8 cellular contexts compared by ENCODE assay signal in genomic region chr3:99637381-99638111, GRCh38. TPM values are rescaled to one million over a fixed set of nuclear protein-coding genes. Genes with fewer than 3 reads are reported as not detected.
DNase-seq lines count a peak whose midpoint lies in the region; ATAC-seq and TF ChIP-seq lines count a peak whose summit lies in the region.

No MANE protein-coding gene starts in this region.

- DNase-seq in AG20443 (ENCODE audit: low spot score) (peak; percentile 39), M059J (ENCODE audit: low read depth) (peak; percentile 94), endodermal cell (peak; percentile 72), NCI-H2171 treated with DMSO at 0.1 percent for 48 hours (lab: John Stamatoyannopoulos, UW) (no peak)
- no peak for DNase-seq in stimulated activated naive B cell treated with anti-CD40 and anti-IgM and Interleukin-4, amounts not matched to agents 10 μg/mL and 1 μg/mL and 100 μg/mL, for 72 hours

- H3K4me1 ChIP-seq in endodermal cell (ENCODE audit: control insufficient read depth, insufficient read depth, low read length) (peaks cover 18% of the 10 kb centered on the region), muscle layer of colon (ENCODE audit: insufficient read depth, low read length) (peaks cover 6% of the 10 kb centered on the region)

- H3K4me1 Mint-ChIP-seq in endodermal cell, result peaks cover 48% of the 10 kb centered on the region
- peaks cover 11 to 15% of the 10 kb centered on the region in 2 donors for H3K4me1 Mint-ChIP-seq in stimulated activated naive B cell treated with anti-CD40 and anti-IgM and Interleukin-4, amounts not matched to agents 10 μg/mL and 1 μg/mL and 100 μg/mL, for 72 hours

- H3K27me3 ChIP-seq in endodermal cell (ENCODE audit: control insufficient read depth, insufficient read depth, low read length, poor library complexity, severe bottlenecking), result peaks cover 50% of the 10 kb centered on the region
- H3K27me3 ChIP-seq in muscle layer of colon (ENCODE audit: control insufficient read depth in 1 of 2, insufficient read depth in 2 of 2, low read length in 2 of 2), result no peaks in the 10 kb centered on the region

- peak overlapping the region; percentile 58 for H3K4me3 Mint-ChIP-seq in endodermal cell
- H3K4me3 Mint-ChIP-seq in stimulated activated naive B cell treated with anti-CD40 and anti-IgM and Interleukin-4, amounts not matched to agents 10 μg/mL and 1 μg/mL and 100 μg/mL, for 72 hours, result peak overlapping the region in 1 of 2 donors; percentile 0

- ATAC-seq in GM18907 (IDR thresholded peaks at IDR 0.05; ENCODE audit: unreplicated experiment) (no peak), GM19035 (IDR thresholded peaks at IDR 0.05; ENCODE audit: unreplicated experiment) (no peak)
- ATAC-seq in stimulated activated naive B cell treated with anti-CD40 and anti-IgM and Interleukin-4, amounts not matched to agents 10 μg/mL and 1 μg/mL and 100 μg/mL, for 72 hours (replicated peaks), result no peak

- WGBS in endodermal cell (ENCODE audit: insufficient coverage in 1 of 2, insufficient read length in 1 of 2), 2 experiments, result 1 to 2% methylated on average over 11 to 22 of the region's 22 CpGs

- peaks cover 61% of the 10 kb centered on the region for H3K27me3 Mint-ChIP-seq in endodermal cell (ENCODE audit: insufficient read depth)
- H3K27me3 Mint-ChIP-seq in stimulated activated naive B cell treated with anti-CD40 and anti-IgM and Interleukin-4, amounts not matched to agents 10 μg/mL and 1 μg/mL and 100 μg/mL, for 72 hours, result peaks cover 50 to 57% of the 10 kb centered on the region in 2 donors

- TF ChIP-seq CTCF in endodermal cell (conservative IDR thresholded peaks at IDR 0.05), result no peak

- H3K36me3 ChIP-seq in endodermal cell (ENCODE audit: control insufficient read depth, insufficient read depth, low read length) (no peaks in the 10 kb centered on the region), muscle layer of colon (ENCODE audit: insufficient read depth, low read length) (no peaks in the 10 kb centered on the region)

- H3K9ac ChIP-seq in endodermal cell (ENCODE audit: extremely low read depth, low read length, poor library complexity, severe bottlenecking) (peak overlapping the region; percentile 33), muscle layer of colon (ENCODE audit: low read length) (peak overlapping the region; percentile 70)

- no peaks in the 10 kb centered on the region for H3K9me3 Mint-ChIP-seq in endodermal cell
- peaks cover 0 to 2% of the 10 kb centered on the region in 2 donors for H3K9me3 Mint-ChIP-seq in stimulated activated naive B cell treated with anti-CD40 and anti-IgM and Interleukin-4, amounts not matched to agents 10 μg/mL and 1 μg/mL and 100 μg/mL, for 72 hours

- H3K27ac Mint-ChIP-seq in endodermal cell, result peak overlapping the region; percentile 10
- no peak overlapping the region for H3K27ac Mint-ChIP-seq in stimulated activated naive B cell treated with anti-CD40 and anti-IgM and Interleukin-4, amounts not matched to agents 10 μg/mL and 1 μg/mL and 100 μg/mL, for 72 hours

- H3K4me3 ChIP-seq in endodermal cell (ENCODE audit: low read length) (peak overlapping the region; percentile 80), muscle layer of colon (ENCODE audit: low read depth in 1 of 2, low read length in 2 of 2) (peak overlapping the region; percentile 70 to 84)

- H3K9me3 ChIP-seq in endodermal cell (ENCODE audit: control insufficient read depth, low read length) (no peaks in the 10 kb centered on the region), muscle layer of colon (ENCODE audit: low read length) (no peaks in the 10 kb centered on the region)

- H3K36me3 Mint-ChIP-seq in endodermal cell (ENCODE audit: low read depth), result no peaks in the 10 kb centered on the region
- H3K36me3 Mint-ChIP-seq in stimulated activated naive B cell treated with anti-CD40 and anti-IgM and Interleukin-4, amounts not matched to agents 10 μg/mL and 1 μg/mL and 100 μg/mL, for 72 hours, result no peaks in the 10 kb centered on the region

- H3K27ac ChIP-seq in endodermal cell (ENCODE audit: low read depth, low read length) (no peak overlapping the region), muscle layer of colon (ENCODE audit: low read depth, low read length) (peak overlapping the region; percentile 92)

RNA-seq across cellular contexts. Expression of gene COL8A1, which starts 0.8 kb away (rescaled TPM):
- 225 and 349 TPM in 2 replicates for total RNA-seq in M059J (2014; rRNA removed; shearing (Covaris generic))
- 1 to 10 TPM; 3.5 to 3.9 TPM for total RNA-seq in endodermal cell
- polyA plus RNA-seq in endodermal cell (2013, experiment 1 of 2), result 5.5 TPM
- 6.3 TPM for polyA plus RNA-seq in endodermal cell (2013, experiment 2 of 2)

Comparison
In these comparisons a context has a peak if more than half of its experiments do, and no peak if none do; other contexts are left out.
1. DNase-seq: peak in AG20443 (single experiment), M059J (single experiment) and endodermal cell (single experiment); none in stimulated activated naive B cell treated with anti-CD40 and anti-IgM and Interleukin-4, amounts not matched to agents 10 μg/mL and 1 μg/mL and 100 μg/mL, for 72 hours (single experiment) and NCI-H2171 treated with DMSO at 0.1 percent for 48 hours (single experiment).
2. RNA of gene COL8A1, which starts 0.8 kb away (total RNA-seq): 225 to 349 TPM in M059J; 3.5 to 3.9 TPM in endodermal cell; every median in the first group is over 10 times any median in the second.